8 cellular contexts compared by ENCODE assay signal in genomic region chr14:71591929-71592328, GRCh38.
A peak's percentile ranks its signal among the peaks of the same experiment; 100 is the strongest.
DNase-seq lines count a peak whose midpoint lies in the region; ATAC-seq and TF ChIP-seq lines count a peak whose summit lies in the region.

No MANE protein-coding gene starts in this region.

- peak overlapping the region; percentile 6 for H3K27ac ChIP-seq in hepatocyte
- no peak overlapping the region for H3K27ac ChIP-seq in vagina

- peak; percentile 55 for ATAC-seq in HG03432 (IDR thresholded peaks at IDR 0.05; ENCODE audit: unreplicated experiment)
- peak; percentile 56 for ATAC-seq in T-helper 17 cell

- H3K4me1 ChIP-seq in hepatocyte (ENCODE audit: insufficient read depth) (peaks cover 16% of the 10 kb centered on the region), vagina (peaks cover 12% of the 10 kb centered on the region)

- no peaks in the 10 kb centered on the region for H4K20me1 ChIP-seq in hepatocyte (ENCODE audit: insufficient read depth, poor library complexity, severe bottlenecking)

- TF ChIP-seq POLR2A in vagina (IDR thresholded peaks at IDR 0.05): no peak

- no peak overlapping the region for H3K4me2 ChIP-seq in hepatocyte

- no peaks in the 10 kb centered on the region for H3K27me3 Mint-ChIP-seq in T-helper 17 cell

- peaks cover 31% of the 10 kb centered on the region for H3K79me2 ChIP-seq in hepatocyte

- H3K4me3 ChIP-seq in hepatocyte (no peak overlapping the region), vagina (no peak overlapping the region)

- no peak for TF ChIP-seq CTCF in hepatocyte (IDR thresholded peaks at IDR 0.05; ENCODE audit: poor library complexity)
- TF ChIP-seq CTCF in vagina (IDR thresholded peaks at IDR 0.05): no peak

- no peak overlapping the region for H3K27ac Mint-ChIP-seq in T-helper 17 cell

- H3K4me1 Mint-ChIP-seq in T-helper 17 cell: peaks cover 15% of the 10 kb centered on the region

- no peaks in the 10 kb centered on the region for H3K9me2 ChIP-seq in hepatocyte (replicated peaks; ENCODE audit: insufficient read depth)

- H3K9me3 ChIP-seq in T-helper 17 cell (ENCODE audit: control insufficient read depth, low read length, poor library complexity, severe bottlenecking) (no peaks in the 10 kb centered on the region), hepatocyte (ENCODE audit: low read depth) (no peaks in the 10 kb centered on the region), vagina (no peaks in the 10 kb centered on the region)

- no peaks in the 10 kb centered on the region for H3K27me3 ChIP-seq in hepatocyte
- H3K27me3 ChIP-seq in vagina: no peaks in the 10 kb centered on the region

- peak; percentile 5 for DNase-seq in CD1c-positive myeloid dendritic cell (ENCODE audit: extremely low spot score)
- DNase-seq in T-helper 17 cell: no peak
- DNase-seq in hepatocyte (ENCODE audit: low spot score): no peak
- DNase-seq in vagina (ENCODE audit: extremely low spot score in 2 of 2): no peak
- no peak for DNase-seq in 8988T
- no peak for DNase-seq in NCI-H2029 treated with DMSO at 0.1 percent for 48 hours (lab: John Stamatoyannopoulos, UW)
- DNase-seq in DMS79 (lab: John Stamatoyannopoulos, UW): no peak

- WGBS in hepatocyte (ENCODE audit: low lambda C conversion rate, missing lambda C conversion rate): 63% methylated on average over 1 of the region's 1 CpG

- H3K36me3 Mint-ChIP-seq in T-helper 17 cell (ENCODE audit: low read depth): peaks cover 7% of the 10 kb centered on the region

- no peaks in the 10 kb centered on the region for H3K36me3 ChIP-seq in hepatocyte (replicated peaks; ENCODE audit: insufficient read depth, low read depth)
- no peaks in the 10 kb centered on the region for H3K36me3 ChIP-seq in vagina

- H3K4me3 Mint-ChIP-seq in T-helper 17 cell: no peak overlapping the region

- intact Hi-C loops in vagina (cut with DNase I): no loop called here

- H2AFZ ChIP-seq in hepatocyte: no peak overlapping the region
